In genomic region chr3:88668180-88668579, GRCh38 we compare ENCODE assay signal across 27 cellular contexts.
"Had no signal": no experiment of that assay in that cellular context is flagged by ENCODE, and none has a peak within 500 bp of the region (broad histone marks: within the 10 kb centered on the region; RNA-seq: fewer than 3 reads in every experiment).

No MANE protein-coding gene starts in this region.

- H3K4me1 ChIP-seq: body of pancreas, esophagus muscularis mucosa, foreskin keratinocyte, gastrocnemius medialis had no signal

- DNase-seq: activated CD4-positive, alpha-beta memory T cell treated with anti-CD3 and anti-CD28 coated beads, Interleukin-2, amount 10 ng/mL, durations not matched to agents 7 days and 5 days; activated CD4-positive, alpha-beta T cell treated with anti-CD3 and anti-CD28 coated beads for 1 hour; activated CD4-positive, alpha-beta T cell treated with anti-CD3 and anti-CD28 coated beads for 4 hours; activated CD4-positive, alpha-beta T cell treated with anti-CD3 and anti-CD28 coated beads, Interleukin-2, amount 10 ng/mL, durations not matched to agents 7 days and 5 days; activated CD4-positive, alpha-beta T cell treated with anti-CD3 and anti-CD28 coated beads, Interleukin-2, amount 50 U/mL, for 4 hours; activated CD8-positive, alpha-beta memory T cell treated with anti-CD3 and anti-CD28 coated beads, Interleukin-2, amount 50 U/mL, for 48 hours; activated gamma-delta T cell; activated naive CD4-positive, alpha-beta T cell; activated naive CD4-positive, alpha-beta T cell treated with anti-CD3 and anti-CD28 coated beads, Interleukin-2, amount 50 U/mL, for 16 hours; activated T-cell treated with anti-CD3 and anti-CD28 coated beads for 4 hours; activated T-cell treated with anti-CD3 and anti-CD28 coated beads, Interleukin-2, amount 50 U/mL, for 24 hours; activated T-cell treated with anti-CD3 and anti-CD28 coated beads, Interleukin-2, amount 50 U/mL, for 72 hours; amniotic stem cell; anterior cingulate cortex; body of pancreas; caudate nucleus; cortex of kidney; dermis blood vessel endothelial cell; effector CD4-positive, alpha-beta T cell; effector memory CD8-positive, alpha-beta T cell; erythroblast; foreskin keratinocyte; gastrocnemius medialis; glutamatergic neuron; T-helper 2 cell had no signal

- H3K4me3 Mint-ChIP-seq: activated CD4-positive, alpha-beta memory T cell treated with anti-CD3 and anti-CD28 coated beads, Interleukin-2, amount 10 ng/mL, durations not matched to agents 7 days and 5 days; activated CD4-positive, alpha-beta T cell treated with anti-CD3 and anti-CD28 coated beads, Interleukin-2, amount 10 ng/mL, durations not matched to agents 7 days and 5 days; activated naive CD8-positive, alpha-beta T cell; activated T-cell treated with anti-CD3 and anti-CD28 coated beads, Interleukin-2, amount 50 U/mL, for 24 hours; activated T-cell treated with anti-CD3 and anti-CD28 coated beads, Interleukin-2, amount 50 U/mL, for 72 hours; effector memory CD8-positive, alpha-beta T cell had no signal

- H3K36me3 Mint-ChIP-seq: activated naive CD8-positive, alpha-beta T cell had no signal

- H3K27ac ChIP-seq: body of pancreas, esophagus muscularis mucosa, foreskin keratinocyte, gastrocnemius medialis had no signal

- H3K4me3 ChIP-seq: body of pancreas, esophagus muscularis mucosa, gastrocnemius medialis had no signal

- H3K36me3 ChIP-seq: esophagus muscularis mucosa, gastrocnemius medialis had no signal

- H3K27ac Mint-ChIP-seq: activated CD4-positive, alpha-beta memory T cell treated with anti-CD3 and anti-CD28 coated beads, Interleukin-2, amount 10 ng/mL, durations not matched to agents 7 days and 5 days; activated CD4-positive, alpha-beta T cell treated with anti-CD3 and anti-CD28 coated beads, Interleukin-2, amount 10 ng/mL, durations not matched to agents 7 days and 5 days; activated naive CD8-positive, alpha-beta T cell; activated T-cell treated with anti-CD3 and anti-CD28 coated beads, Interleukin-2, amount 50 U/mL, for 24 hours; activated T-cell treated with anti-CD3 and anti-CD28 coated beads, Interleukin-2, amount 50 U/mL, for 72 hours; effector memory CD8-positive, alpha-beta T cell had no signal

- H3K4me1 Mint-ChIP-seq: activated CD4-positive, alpha-beta memory T cell treated with anti-CD3 and anti-CD28 coated beads, Interleukin-2, amount 10 ng/mL, durations not matched to agents 7 days and 5 days; activated CD4-positive, alpha-beta T cell treated with anti-CD3 and anti-CD28 coated beads, Interleukin-2, amount 10 ng/mL, durations not matched to agents 7 days and 5 days had no signal

- ATAC-seq: activated T-cell treated with anti-CD3 and anti-CD28 coated beads, Interleukin-2, amount 50 U/mL, for 72 hours; body of pancreas; effector memory CD8-positive, alpha-beta T cell; foreskin keratinocyte; gastrocnemius medialis had no signal

- H3K9me3 Mint-ChIP-seq: activated CD4-positive, alpha-beta T cell treated with anti-CD3 and anti-CD28 coated beads, Interleukin-2, amount 10 ng/mL, durations not matched to agents 7 days and 5 days had no signal

- H3K27me3 Mint-ChIP-seq: activated CD4-positive, alpha-beta memory T cell treated with anti-CD3 and anti-CD28 coated beads, Interleukin-2, amount 10 ng/mL, durations not matched to agents 7 days and 5 days; activated CD4-positive, alpha-beta T cell treated with anti-CD3 and anti-CD28 coated beads, Interleukin-2, amount 10 ng/mL, durations not matched to agents 7 days and 5 days; activated naive CD8-positive, alpha-beta T cell; activated T-cell treated with anti-CD3 and anti-CD28 coated beads, Interleukin-2, amount 50 U/mL, for 24 hours; effector memory CD8-positive, alpha-beta T cell had no signal

- H3K27me3 ChIP-seq: body of pancreas, esophagus muscularis mucosa, foreskin keratinocyte, gastrocnemius medialis had no signal
